1 cellular context compared by ENCODE assay signal in the genomic region with DNA sequence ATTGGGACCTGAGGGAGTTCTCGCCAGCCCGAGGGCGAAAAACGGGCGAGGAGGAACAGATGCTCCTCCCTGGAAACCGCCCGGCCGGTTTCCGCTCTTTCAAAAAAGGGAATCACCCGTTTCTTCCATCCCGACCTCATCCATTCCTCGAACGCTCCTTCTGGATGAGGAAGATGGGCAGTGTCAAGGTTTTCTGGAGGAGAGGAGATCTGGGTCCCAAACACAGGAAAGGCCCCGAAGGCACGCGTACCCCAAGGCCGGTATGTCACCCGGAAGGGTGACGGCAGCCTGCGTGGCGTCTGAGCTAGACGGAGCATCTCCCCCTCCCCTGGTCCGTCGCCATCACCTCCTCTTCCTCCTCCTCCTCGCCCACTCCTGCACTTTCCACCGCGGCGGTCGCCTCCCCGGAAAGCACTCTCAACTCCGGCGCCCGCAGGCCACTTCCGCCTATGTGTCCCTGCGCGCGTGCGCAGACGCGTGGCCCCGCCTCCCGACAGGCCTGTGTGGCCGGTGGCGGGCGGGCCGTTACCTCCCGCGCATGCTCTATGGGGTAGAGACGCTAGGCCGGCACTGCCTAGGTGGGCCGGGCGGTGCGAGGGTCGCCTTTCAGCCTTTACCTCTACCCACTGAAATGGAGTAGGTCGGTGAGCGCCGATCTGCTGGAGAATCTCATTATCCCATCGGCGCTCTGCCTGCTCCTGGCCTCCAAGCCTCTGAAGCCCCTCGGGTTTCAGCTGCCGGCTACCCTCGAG.
TF ChIP-seq lines count a peak whose summit lies in the region.

SLC35B3 (minus strand) TSS at position 453 of the 752 bp plus-strand sequence.

TF ChIP-seq in HepG2, 621 proteins besides CTCF, POLR2A, EP300 and RAD21 (continued from another document and continues in another):
- no peak for TF ChIP-seq ZKSCAN1 (IDR thresholded peaks at IDR 0.05; ENCODE audit: low read length)
- peak; percentile 83; the same call in 1 of the 2 replicates for TF ChIP-seq IKZF5 (CRISPR knock-in tag; IDR thresholded peaks at IDR 0.05)
- TF ChIP-seq, protein P1, sequence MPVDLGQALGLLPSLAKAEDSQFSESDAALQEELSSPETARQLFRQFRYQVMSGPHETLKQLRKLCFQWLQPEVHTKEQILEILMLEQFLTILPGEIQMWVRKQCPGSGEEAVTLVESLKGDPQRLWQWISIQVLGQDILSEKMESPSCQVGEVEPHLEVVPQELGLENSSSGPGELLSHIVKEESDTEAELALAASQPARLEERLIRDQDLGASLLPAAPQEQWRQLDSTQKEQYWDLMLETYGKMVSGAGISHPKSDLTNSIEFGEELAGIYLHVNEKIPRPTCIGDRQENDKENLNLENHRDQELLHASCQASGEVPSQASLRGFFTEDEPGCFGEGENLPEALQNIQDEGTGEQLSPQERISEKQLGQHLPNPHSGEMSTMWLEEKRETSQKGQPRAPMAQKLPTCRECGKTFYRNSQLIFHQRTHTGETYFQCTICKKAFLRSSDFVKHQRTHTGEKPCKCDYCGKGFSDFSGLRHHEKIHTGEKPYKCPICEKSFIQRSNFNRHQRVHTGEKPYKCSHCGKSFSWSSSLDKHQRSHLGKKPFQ (CRISPR knock-in tag; IDR thresholded peaks at IDR 0.05; ENCODE audit: insufficient replicate concordance), result peak; percentile 68
- no peak for TF ChIP-seq JDP2 (CRISPR knock-in tag; IDR thresholded peaks at IDR 0.05; ENCODE audit: borderline replicate concordance)
- TF ChIP-seq CREM (IDR thresholded peaks at IDR 0.05), result no peak; the same call in none of the 2 replicates
- 0 out of 2 replicates have a peak, but pooled peaks have one; percentile 3 for TF ChIP-seq CREM (CRISPR knock-in tag; IDR thresholded peaks at IDR 0.05)
- TF ChIP-seq BORCS8-MEF2B (CRISPR knock-in tag; IDR thresholded peaks at IDR 0.05), result peak; percentile 93
- TF ChIP-seq ZNF101 (CRISPR knock-in tag; IDR thresholded peaks at IDR 0.05; ENCODE audit: borderline replicate concordance, low read depth), result 0 out of 2 replicates have a peak, but pooled peaks have one; percentile 65
- TF ChIP-seq XRCC5 (optimal IDR thresholded peaks at IDR 0.05; ENCODE audit: low read length), result peak; percentile 67
- TF ChIP-seq ZFX (CRISPR knock-in tag; IDR thresholded peaks at IDR 0.05; ENCODE audit: low read depth), result peak; percentile 99
- peak; percentile 77; the same call in 1 of the 2 replicates for TF ChIP-seq HIVEP1 (CRISPR knock-in tag; IDR thresholded peaks at IDR 0.05)
- no peak for TF ChIP-seq ZNF207 (IDR thresholded peaks at IDR 0.05; ENCODE audit: borderline replicate concordance)
- TF ChIP-seq REXO4 (CRISPR knock-in tag; IDR thresholded peaks at IDR 0.05; ENCODE audit: borderline replicate concordance), result peak; percentile 93
- TF ChIP-seq NFKBIZ (CRISPR knock-in tag; IDR thresholded peaks at IDR 0.05), result 0 out of 2 replicates have a peak, but pooled peaks have one; percentile 35
- no peak for TF ChIP-seq ZXDC (CRISPR knock-in tag; IDR thresholded peaks at IDR 0.05)
- TF ChIP-seq ZNF691 (CRISPR knock-in tag; IDR thresholded peaks at IDR 0.05; ENCODE audit: borderline replicate concordance, low read depth), result peak; percentile 43; the same call in 1 of the 2 replicates
- TF ChIP-seq PAX8 (CRISPR knock-in tag; IDR thresholded peaks at IDR 0.05; ENCODE audit: borderline replicate concordance), result peak; percentile 42; the same call in 1 of the 2 replicates
- peak; percentile 97; the same call in 1 of the 2 replicates for TF ChIP-seq CAMTA2 (CRISPR knock-in tag; IDR thresholded peaks at IDR 0.05; ENCODE audit: borderline replicate concordance)
- 0 out of 2 replicates have a peak, but pooled peaks have one; percentile 46 for TF ChIP-seq ZNF292 (CRISPR knock-in tag; IDR thresholded peaks at IDR 0.05; ENCODE audit: borderline replicate concordance, low read depth)
- TF ChIP-seq NFE2L1 (CRISPR knock-in tag; IDR thresholded peaks at IDR 0.05; ENCODE audit: borderline replicate concordance), result no peak
- TF ChIP-seq NFRKB (IDR thresholded peaks at IDR 0.05), result no peak
- peak; percentile 73 for TF ChIP-seq HOXA3 (CRISPR knock-in tag; IDR thresholded peaks at IDR 0.05)
- no peak for TF ChIP-seq ZNF597 (CRISPR knock-in tag; IDR thresholded peaks at IDR 0.05)
- no peak for TF ChIP-seq HNRNPUL1 (IDR thresholded peaks at IDR 0.05; ENCODE audit: low read depth, low read length)
- no peak for TF ChIP-seq ZNF629 (CRISPR knock-in tag; conservative IDR thresholded peaks at IDR 0.05)
- TF ChIP-seq, protein P2, sequence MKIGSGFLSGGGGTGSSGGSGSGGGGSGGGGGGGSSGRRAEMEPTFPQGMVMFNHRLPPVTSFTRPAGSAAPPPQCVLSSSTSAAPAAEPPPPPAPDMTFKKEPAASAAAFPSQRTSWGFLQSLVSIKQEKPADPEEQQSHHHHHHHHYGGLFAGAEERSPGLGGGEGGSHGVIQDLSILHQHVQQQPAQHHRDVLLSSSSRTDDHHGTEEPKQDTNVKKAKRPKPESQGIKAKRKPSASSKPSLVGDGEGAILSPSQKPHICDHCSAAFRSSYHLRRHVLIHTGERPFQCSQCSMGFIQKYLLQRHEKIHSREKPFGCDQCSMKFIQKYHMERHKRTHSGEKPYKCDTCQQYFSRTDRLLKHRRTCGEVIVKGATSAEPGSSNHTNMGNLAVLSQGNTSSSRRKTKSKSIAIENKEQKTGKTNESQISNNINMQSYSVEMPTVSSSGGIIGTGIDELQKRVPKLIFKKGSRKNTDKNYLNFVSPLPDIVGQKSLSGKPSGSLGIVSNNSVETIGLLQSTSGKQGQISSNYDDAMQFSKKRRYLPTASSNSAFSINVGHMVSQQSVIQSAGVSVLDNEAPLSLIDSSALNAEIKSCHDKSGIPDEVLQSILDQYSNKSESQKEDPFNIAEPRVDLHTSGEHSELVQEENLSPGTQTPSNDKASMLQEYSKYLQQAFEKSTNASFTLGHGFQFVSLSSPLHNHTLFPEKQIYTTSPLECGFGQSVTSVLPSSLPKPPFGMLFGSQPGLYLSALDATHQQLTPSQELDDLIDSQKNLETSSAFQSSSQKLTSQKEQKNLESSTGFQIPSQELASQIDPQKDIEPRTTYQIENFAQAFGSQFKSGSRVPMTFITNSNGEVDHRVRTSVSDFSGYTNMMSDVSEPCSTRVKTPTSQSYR (CRISPR knock-in tag; IDR thresholded peaks at IDR 0.05; ENCODE audit: borderline replicate concordance), result peak; percentile 22; the same call in 1 of the 2 replicates
- TF ChIP-seq ZNF576 (CRISPR knock-in tag; IDR thresholded peaks at IDR 0.05), result peak; percentile 79; the same call in 1 of the 2 replicates
- 0 out of 2 replicates have a peak, but pooled peaks have one; percentile 83 for TF ChIP-seq ZFP41 (CRISPR knock-in tag; IDR thresholded peaks at IDR 0.05; ENCODE audit: borderline replicate concordance)
- peak; percentile 90 for TF ChIP-seq TFDP1 (CRISPR knock-in tag; IDR thresholded peaks at IDR 0.05; ENCODE audit: borderline replicate concordance)
- TF ChIP-seq NCOR1 (IDR thresholded peaks at IDR 0.05; ENCODE audit: borderline replicate concordance, low read length), result no peak
- TF ChIP-seq HOXA5 (CRISPR knock-in tag; IDR thresholded peaks at IDR 0.05), result peak; percentile 84
- peak; percentile 68; the same call in 1 of the 2 replicates for TF ChIP-seq FOXK1 (CRISPR knock-in tag; IDR thresholded peaks at IDR 0.05; ENCODE audit: borderline replicate concordance, low read depth)
- 0 out of 2 replicates have a peak, but pooled peaks have one; percentile 82 for TF ChIP-seq ZNF468 (CRISPR knock-in tag; IDR thresholded peaks at IDR 0.05)
- peak; percentile 76; the same call in 1 of the 2 replicates for TF ChIP-seq FOXM1 (CRISPR knock-in tag; IDR thresholded peaks at IDR 0.05)
- no peak for TF ChIP-seq MLLT10 (CRISPR knock-in tag; IDR thresholded peaks at IDR 0.05)
- no peak for TF ChIP-seq CHD4 (IDR thresholded peaks at IDR 0.05; ENCODE audit: borderline replicate concordance, low read length)
- TF ChIP-seq RORA (CRISPR knock-in tag; IDR thresholded peaks at IDR 0.05), result no peak
- TF ChIP-seq CERS6 (CRISPR knock-in tag; IDR thresholded peaks at IDR 0.05), result no peak
- peak; percentile 89 for TF ChIP-seq GATAD1 (CRISPR knock-in tag; IDR thresholded peaks at IDR 0.05)
- TF ChIP-seq TBX3 (IDR thresholded peaks at IDR 0.05; ENCODE audit: borderline replicate concordance), result no peak
- TF ChIP-seq, protein P3, sequence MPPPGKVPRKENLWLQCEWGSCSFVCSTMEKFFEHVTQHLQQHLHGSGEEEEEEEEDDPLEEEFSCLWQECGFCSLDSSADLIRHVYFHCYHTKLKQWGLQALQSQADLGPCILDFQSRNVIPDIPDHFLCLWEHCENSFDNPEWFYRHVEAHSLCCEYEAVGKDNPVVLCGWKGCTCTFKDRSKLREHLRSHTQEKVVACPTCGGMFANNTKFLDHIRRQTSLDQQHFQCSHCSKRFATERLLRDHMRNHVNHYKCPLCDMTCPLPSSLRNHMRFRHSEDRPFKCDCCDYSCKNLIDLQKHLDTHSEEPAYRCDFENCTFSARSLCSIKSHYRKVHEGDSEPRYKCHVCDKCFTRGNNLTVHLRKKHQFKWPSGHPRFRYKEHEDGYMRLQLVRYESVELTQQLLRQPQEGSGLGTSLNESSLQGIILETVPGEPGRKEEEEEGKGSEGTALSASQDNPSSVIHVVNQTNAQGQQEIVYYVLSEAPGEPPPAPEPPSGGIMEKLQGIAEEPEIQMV (CRISPR knock-in tag; IDR thresholded peaks at IDR 0.05; ENCODE audit: low read depth), result peak; percentile 84; the same call in 1 of the 2 replicates
